In genomic region chr9:96868709-96869108, GRCh38 we compare ENCODE assay signal across 29 cellular contexts. TPM values are rescaled to one million over a fixed set of nuclear protein-coding genes. Genes with fewer than 3 reads are reported as not detected.
DNase-seq lines count a peak whose midpoint lies in the region; FAIRE-seq and TF ChIP-seq lines count a peak whose summit lies in the region.
"Had no signal": no experiment of that assay in that cellular context is flagged by ENCODE, and none has a peak within 500 bp of the region (broad histone marks: within the 10 kb centered on the region; RNA-seq: fewer than 3 reads in every experiment).

No MANE protein-coding gene starts in this region.

- no peaks in the 10 kb centered on the region for H3K36me3 Mint-ChIP-seq in MCF 10A (ENCODE audit: insufficient read depth, unreplicated experiment)
- H3K36me3 Mint-ChIP-seq: activated naive CD4-positive, alpha-beta T cell treated with anti-CD3 and anti-CD28 coated beads, Interleukin-2, amount 10 ng/mL, durations not matched to agents 7 days and 5 days had no signal

- H3K27ac Mint-ChIP-seq in MCF 10A (ENCODE audit: low read depth, unreplicated experiment) = no peak overlapping the region
- H3K27ac Mint-ChIP-seq: activated naive CD4-positive, alpha-beta T cell treated with anti-CD3 and anti-CD28 coated beads, Interleukin-2, amount 10 ng/mL, durations not matched to agents 7 days and 5 days; CD8-positive, alpha-beta memory T cell; T-helper 17 cell had no signal

- no peaks in the 10 kb centered on the region for H3K4me1 ChIP-seq in breast epithelium
- H3K4me1 ChIP-seq in PC-9 (replicated peaks; ENCODE audit: insufficient read depth) = peaks cover 14% of the 10 kb centered on the region
- peaks cover 9% of the 10 kb centered on the region for H3K4me1 ChIP-seq in hepatocyte (ENCODE audit: insufficient read depth)
- peaks cover 0 to 28% (median 12%) of the 10 kb centered on the region in 4 donors for H3K4me1 ChIP-seq in transverse colon
- H3K4me1 ChIP-seq in sigmoid colon = no peaks in the 10 kb centered on the region
- H3K4me1 ChIP-seq: psoas muscle had no signal

- H3K36me3 ChIP-seq in breast epithelium (no peaks in the 10 kb centered on the region), PC-9 (ENCODE audit: low read depth) (0 out of 2 replicates have a peak, but pooled peaks cover 4% of the 10 kb centered on the region), hepatocyte (replicated peaks; ENCODE audit: insufficient read depth, low read depth) (no peaks in the 10 kb centered on the region), transverse colon (no peaks in the 10 kb centered on the region), sigmoid colon (no peaks in the 10 kb centered on the region)
- H3K36me3 ChIP-seq: cardiac muscle cell had no signal

- no peak for FAIRE-seq in D721Med (lab: Jason Lieb, UNC)

- H3K9me3 ChIP-seq in breast epithelium = no peaks in the 10 kb centered on the region
- peaks cover 10% of the 10 kb centered on the region; the same call in 1 of the 2 replicates for H3K9me3 ChIP-seq in PC-9 (ENCODE audit: insufficient read depth, low read depth)
- H3K9me3 ChIP-seq in hepatocyte (ENCODE audit: low read depth) = peaks cover 5% of the 10 kb centered on the region
- H3K9me3 ChIP-seq in transverse colon = no peaks in the 10 kb centered on the region
- H3K9me3 ChIP-seq in sigmoid colon = no peaks in the 10 kb centered on the region
- H3K9me3 ChIP-seq: psoas muscle, SK-N-SH had no signal

- H3K4me2 ChIP-seq in PC-9 = peak overlapping the region; percentile 35
- H3K4me2 ChIP-seq in hepatocyte = no peak overlapping the region
- H3K4me2 ChIP-seq: SK-N-SH had no signal

- no peak overlapping the region for H3K4me3 ChIP-seq in breast epithelium
- H3K4me3 ChIP-seq in PC-9 = peak overlapping the region; percentile 13; the same call in 1 of the 2 replicates
- no peak overlapping the region for H3K4me3 ChIP-seq in hepatocyte
- H3K4me3 ChIP-seq in transverse colon = no peak overlapping the region
- H3K4me3 ChIP-seq in sigmoid colon = no peak overlapping the region
- H3K4me3 ChIP-seq: cardiac muscle cell, psoas muscle had no signal

- no peak for TF ChIP-seq POLR2A in breast epithelium (IDR thresholded peaks at IDR 0.05)
- TF ChIP-seq POLR2A in transverse colon (IDR thresholded peaks at IDR 0.05) = no peak
- no peak for TF ChIP-seq POLR2A in sigmoid colon (IDR thresholded peaks at IDR 0.05)

- TF ChIP-seq CTCF in breast epithelium (IDR thresholded peaks at IDR 0.05) = no peak
- no peak for TF ChIP-seq CTCF in MCF 10A (IDR thresholded peaks at IDR 0.05; ENCODE audit: unreplicated experiment)
- no peak for TF ChIP-seq CTCF in PC-9 (conservative IDR thresholded peaks at IDR 0.05)
- no peak for TF ChIP-seq CTCF in hepatocyte (IDR thresholded peaks at IDR 0.05; ENCODE audit: poor library complexity)
- TF ChIP-seq CTCF in transverse colon (IDR thresholded peaks at IDR 0.05) = no peak
- TF ChIP-seq CTCF in sigmoid colon (IDR thresholded peaks at IDR 0.05) = no peak
- TF ChIP-seq CTCF in D721Med (IDR thresholded peaks at IDR 0.05; ENCODE audit: insufficient read depth, missing control alignments) = no peak

- no peak overlapping the region for H3K4me3 Mint-ChIP-seq in MCF 10A (ENCODE audit: unreplicated experiment)
- H3K4me3 Mint-ChIP-seq: activated naive CD4-positive, alpha-beta T cell treated with anti-CD3 and anti-CD28 coated beads, Interleukin-2, amount 10 ng/mL, durations not matched to agents 7 days and 5 days; CD8-positive, alpha-beta memory T cell; T-helper 17 cell had no signal

- H4K20me1 ChIP-seq in PC-9 (ENCODE audit: insufficient read depth) (no peaks in the 10 kb centered on the region), hepatocyte (ENCODE audit: insufficient read depth, poor library complexity, severe bottlenecking) (no peaks in the 10 kb centered on the region)

- no peak for DNase-seq in breast epithelium (ENCODE audit: low spot score in 2 of 2)
- no peak for DNase-seq in MCF 10A (ENCODE audit: unreplicated experiment)
- DNase-seq in PC-9 = peak in 1 of 2 experiments; percentile 55
- DNase-seq in hepatocyte (ENCODE audit: low spot score) = no peak
- peak; percentile 32 for DNase-seq in transverse colon
- no peak for DNase-seq in sigmoid colon
- no peak for DNase-seq in islet precursor cell
- no peak for DNase-seq in D721Med (ENCODE audit: insufficient read length, low spot score)
- DNase-seq: activated CD4-positive, alpha-beta T cell treated with anti-CD3 and anti-CD28 coated beads for 48 hours; activated naive CD4-positive, alpha-beta T cell treated with anti-CD3 and anti-CD28 coated beads, Interleukin-2, amount 10 ng/mL, durations not matched to agents 7 days and 5 days; activated T-cell treated with anti-CD3 and anti-CD28 coated beads, Interleukin-2, amount 50 U/mL, for 48 hours; amygdala; CD8-positive, alpha-beta memory T cell; cortex of kidney; kidney glomerular epithelial cell; NCI-H1105 treated with DMSO at 0.1 percent for 48 hours; NCI-H2107; NCI-H524 treated with DMSO at 0.1 percent for 48 hours; psoas muscle; RPMI8226; SK-N-SH; T-helper 17 cell had no signal

- in situ Hi-C loops in transverse colon (cut with MboI; ENCODE audit: low pct_ligation_motif_present in 1 of 4, low pct_unique_long_range_greater_than_20kb in 1 of 4, low sequenced_read_pairs in 3 of 4) = loop anchor here in 3 of 4 donors (25.0 kb wide), 3 partner anchors 244 to 744 kb away; no protein-coding TSS in a partner anchor

- TF ChIP-seq EP300 in transverse colon (IDR thresholded peaks at IDR 0.05; ENCODE audit: low read depth) = no peak
- no peak for TF ChIP-seq EP300 in sigmoid colon (IDR thresholded peaks at IDR 0.05)

- H3K27ac ChIP-seq in breast epithelium = peak overlapping the region; percentile 52 to 75
- H3K27ac ChIP-seq in PC-9 = no peak overlapping the region
- peak overlapping the region; percentile 77 for H3K27ac ChIP-seq in hepatocyte
- peak overlapping the region in 1 of 4 donors; percentile 16 for H3K27ac ChIP-seq in transverse colon
- H3K27ac ChIP-seq in sigmoid colon = no peak overlapping the region
- H3K27ac ChIP-seq: cardiac muscle cell, HL-60, psoas muscle had no signal

- peaks cover 4% of the 10 kb centered on the region; the same call in 1 of the 2 replicates for H3F3A ChIP-seq in PC-9 (ENCODE audit: insufficient read depth, low read depth)

- no peaks in the 10 kb centered on the region for H3K4me1 Mint-ChIP-seq in MCF 10A (ENCODE audit: insufficient read depth, unreplicated experiment)
- H3K4me1 Mint-ChIP-seq: T-helper 17 cell had no signal

- CTCF ChIA-PET in MCF 10A (lab: Yijun Ruan, JAX) (interaction anchor here (9.9 kb wide), 1 partner anchor 10 kb away, joined by 81 read pairs; no protein-coding TSS in a partner anchor), PC-9 (lab: Charles Lee) (interaction anchor here (1.0 kb wide), 1 partner anchor 11 kb away, joined by 3 read pairs; no protein-coding TSS in a partner anchor)

- no peaks in the 10 kb centered on the region for H3K27me3 ChIP-seq in breast epithelium
- H3K27me3 ChIP-seq in PC-9 (ENCODE audit: insufficient read depth, low read depth) = no peaks in the 10 kb centered on the region
- no peaks in the 10 kb centered on the region for H3K27me3 ChIP-seq in hepatocyte
- no peaks in the 10 kb centered on the region for H3K27me3 ChIP-seq in transverse colon
- no peaks in the 10 kb centered on the region for H3K27me3 ChIP-seq in sigmoid colon
- H3K27me3 ChIP-seq: cardiac muscle cell had no signal

- H3K79me2 ChIP-seq in PC-9 (ENCODE audit: low read depth) (no peaks in the 10 kb centered on the region), hepatocyte (no peaks in the 10 kb centered on the region)

- intact Hi-C loops in breast epithelium (cut with DNase I; ENCODE audit: low total_unique reads) = no loop called here
- intact Hi-C loops in MCF 10A (cut with micrococcal nuclease) = no loop called here
- intact Hi-C loops in PC-9 (cut with micrococcal nuclease; ENCODE audit: unreplicated experiment) = no loop called here
- intact Hi-C loops in transverse colon (cut with DNase I; ENCODE audit: low total_unique reads) = no loop called here
- intact Hi-C loops in sigmoid colon (cut with DNase I) = no loop called here

- no peak overlapping the region for H2AFZ ChIP-seq in PC-9
- H2AFZ ChIP-seq in hepatocyte = no peak overlapping the region

- POLR2A ChIA-PET in MCF 10A (lab: Yijun Ruan, JAX) (interaction anchor here (10.5 kb wide), 1 partner anchor 10 kb away, joined by 124 read pairs; no protein-coding TSS in a partner anchor), PC-9 (lab: Charles Lee; ENCODE audit: unreplicated experiment) (no interaction called here)

- no peaks in the 10 kb centered on the region for H3K27me3 Mint-ChIP-seq in MCF 10A (ENCODE audit: insufficient read depth, unreplicated experiment)

- BruUV-seq in MCF 10A (replicated peaks; lab: Mats Ljungman, UMichigan) (no TSS peak), PC-9 (replicated peaks; lab: Mats Ljungman, UMichigan) (no TSS peak)

- peaks cover 8% of the 10 kb centered on the region for H3K9me3 Mint-ChIP-seq in MCF 10A (ENCODE audit: unreplicated experiment)
- H3K9me3 Mint-ChIP-seq: activated naive CD4-positive, alpha-beta T cell treated with anti-CD3 and anti-CD28 coated beads, Interleukin-2, amount 10 ng/mL, durations not matched to agents 7 days and 5 days had no signal

- WGBS in hepatocyte (ENCODE audit: low lambda C conversion rate, missing lambda C conversion rate) = 76% methylated on average over 5 of the region's 5 CpGs
- 56 to 60% methylated on average over 5 of the region's 5 CpGs for WGBS in transverse colon (ENCODE audit: low coverage in 1 of 2), 2 donors
- 19 to 61% methylated on average over 5 of the region's 5 CpGs for WGBS in sigmoid colon, 2 donors

- H3K9me2 ChIP-seq in PC-9 (ENCODE audit: insufficient read depth) (no peaks in the 10 kb centered on the region), hepatocyte (replicated peaks; ENCODE audit: insufficient read depth) (no peaks in the 10 kb centered on the region)
- H3K9me2 ChIP-seq: SK-N-SH had no signal

RNA-seq across cellular contexts. Expression of gene ZNF782, which starts 14.4 kb away (rescaled TPM):
- total RNA-seq in breast epithelium (10 to 100 TPM in 2 of 3 donors, 1 to 10 TPM in 1; 9.0 to 23.0 (median 18.4) TPM), MCF 10A (2022) (5.2 and 6.0 TPM in 2 replicates), PC-9 (2021) (7.2 and 11.5 TPM in 2 replicates), hepatocyte (7.0 and 10.7 TPM in 2 replicates), transverse colon (10 to 100 TPM in 3 of 4 donors, 1 to 10 TPM in 1; 8.2 to 22.4 (median 18.4) TPM), sigmoid colon (10 to 100 TPM; 11.4 to 18.2 (median 15.7) TPM)
- polyA plus RNA-seq in hepatocyte (3.5 and 4.0 TPM in 2 replicates), sigmoid colon (1 to 10 TPM; 1.2 to 2.4 (median 1.6) TPM)

RNA-seq across cellular contexts. Expression of gene NUTM2G, which starts 59.9 kb away (rescaled TPM):
- total RNA-seq in breast epithelium (not detected), MCF 10A (2022) (not detected in 2 replicates), PC-9 (2021) (not detected in 2 replicates), hepatocyte (0.13 and 0.32 TPM in 2 replicates), transverse colon (not detected), sigmoid colon (not detected)
- polyA plus RNA-seq in hepatocyte (0.35 and 0.36 TPM in 2 replicates), sigmoid colon (under 1 TPM in 1 of 3 donors, not detected in 2; 0.23 TPM)
- total RNA-seq: activated CD8-positive, alpha-beta memory T cell treated with anti-CD3 and anti-CD28 coated beads for 36 hours; CD8-positive, alpha-beta memory T cell; LHCN-M2; lung microvascular endothelial cell; myocyte; psoas muscle; T-helper 17 cell; urinary bladder had no signal
- polyA plus RNA-seq: SK-N-SH, urinary bladder had no signal

Comparison
In these comparisons a context has a peak if more than half of its experiments do, and no peak if none do; other contexts are left out.
1. H3K27ac ChIP-seq: peak in breast epithelium (2 of 2) and hepatocyte (single experiment); none in PC-9 (single experiment) and sigmoid colon (0 of 4).